In genomic region chr3:46646700-46647099, GRCh38 we compare ENCODE assay signal across 1 cellular context.
TF ChIP-seq lines count a peak whose summit lies in the region.

No MANE protein-coding gene starts in this region.

TF ChIP-seq in HCT116, 20 proteins besides CTCF, POLR2A, EP300 and RAD21 (continued from another document):
- TF ChIP-seq ZBTB33 (IDR thresholded peaks at IDR 0.05; ENCODE audit: extremely low read depth, insufficient replicate concordance, low read length) (no peak), REST (IDR thresholded peaks at IDR 0.05; ENCODE audit: low read depth) (no peak)
